ENCODE assay signal across 1 cellular context in the genomic region with DNA sequence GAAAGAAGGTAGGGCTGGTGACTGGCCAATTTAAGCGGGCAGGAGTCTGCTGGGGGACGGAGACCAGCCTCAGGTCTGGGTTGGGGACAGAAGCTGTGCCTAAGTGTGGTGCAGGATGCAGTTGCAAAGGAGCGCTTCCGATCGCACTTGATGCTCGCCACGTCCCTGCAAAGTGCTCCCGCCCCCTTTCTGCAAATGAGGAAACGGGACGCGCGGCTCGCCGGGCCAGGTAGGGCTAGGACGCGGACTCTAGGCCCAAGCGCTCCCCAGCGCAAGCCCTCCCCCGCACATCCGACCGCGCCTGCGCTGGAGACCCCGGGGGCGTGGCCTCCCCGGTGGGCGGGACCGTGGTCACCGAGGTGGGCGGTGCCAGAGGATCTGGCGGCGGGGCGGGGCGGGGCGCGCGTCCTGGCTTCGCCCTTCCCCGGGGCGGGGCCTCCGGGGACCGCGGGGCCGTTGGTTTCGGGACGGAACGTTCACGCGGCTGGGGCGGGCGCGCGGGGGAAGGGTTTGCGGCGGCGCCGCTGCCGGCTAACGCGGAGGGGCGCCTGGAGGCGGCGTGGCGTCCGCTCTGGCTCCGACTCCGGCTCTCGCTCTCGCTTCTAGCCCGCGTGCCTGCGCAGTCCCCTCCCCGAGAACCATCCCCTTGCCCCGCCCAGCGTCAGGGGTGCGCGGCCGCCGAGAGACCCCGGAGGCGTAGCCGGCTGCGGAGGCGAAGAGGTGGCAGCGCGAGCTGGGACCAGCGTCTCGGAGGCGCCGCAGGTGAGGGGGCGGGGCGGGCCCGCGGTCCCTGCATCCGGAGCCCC.
TF ChIP-seq lines count a peak whose summit lies in the region.

Gene FAM118A (plus strand): TSS at position 513 of the 806 bp plus-strand sequence. CDS start 12,446 bp downstream, outside the sequence.

TF ChIP-seq in SK-N-SH, 30 proteins besides CTCF, POLR2A, EP300 and RAD21 (continued from another document):
- TF ChIP-seq NRF1 (IDR thresholded peaks at IDR 0.05; ENCODE audit: low read depth, low read length) (peak; percentile 86), PBX3 (IDR thresholded peaks at IDR 0.05) (no peak), GATA2 (CRISPR knock-in tag; IDR thresholded peaks at IDR 0.05) (no peak), NFIC (IDR thresholded peaks at IDR 0.05; ENCODE audit: borderline replicate concordance) (no peak)
